35 cellular contexts compared by ENCODE assay signal in the genomic region with DNA sequence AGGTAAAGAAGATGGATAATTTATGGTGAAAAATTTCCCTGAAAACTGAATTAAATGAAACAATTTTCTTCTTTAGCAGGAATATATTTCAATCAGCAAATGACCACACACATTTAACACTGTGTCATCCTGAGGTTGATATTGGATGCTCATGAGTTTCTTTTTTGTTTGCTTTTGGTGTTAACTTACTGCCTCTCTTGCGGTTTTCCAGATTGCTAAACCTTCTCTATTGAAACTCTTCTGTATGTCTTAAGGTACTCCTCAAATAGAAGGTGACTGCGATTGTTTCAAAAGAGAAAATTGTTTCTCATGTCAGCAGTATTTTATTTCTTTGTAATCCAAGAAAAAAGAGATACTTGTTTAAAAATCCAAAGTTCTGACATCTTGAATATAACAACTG.
"Had no signal": no experiment of that assay in that cellular context is flagged by ENCODE, and none has a peak within 500 bp of the region (broad histone marks: within the 10 kb centered on the region; RNA-seq: fewer than 3 reads in every experiment).

No MANE protein-coding gene starts in this region.

- H3K4me3 ChIP-seq: ascending aorta, cardiac muscle cell had no signal

- H3K4me1 Mint-ChIP-seq: activated B cell treated with CpG ODN at 0.5 μM for 24 hours; activated CD4-positive, alpha-beta T cell treated with anti-CD3 and anti-CD28 coated beads, Interleukin-2, amount 10 ng/mL, durations not matched to agents 24 days and 14 days; activated CD8-positive, alpha-beta memory T cell treated with anti-CD3 and anti-CD28 coated beads, Interleukin-2, amount 10 ng/mL, durations not matched to agents 7 days and 5 days; activated naive CD4-positive, alpha-beta T cell treated with anti-CD3 and anti-CD28 coated beads, Interleukin-2, amount 10 ng/mL, durations not matched to agents 7 days and 5 days; activated naive CD4-positive, alpha-beta T cell treated with anti-CD3 and anti-CD28 coated beads, Interleukin-2, amount 50 U/mL, for 24 hours; activated naive CD8-positive, alpha-beta T cell treated with anti-CD3 and anti-CD28 coated beads, Interleukin-2, amount 10 ng/mL, durations not matched to agents 7 days and 5 days; activated naive CD8-positive, alpha-beta T cell treated with anti-CD3 and anti-CD28 coated beads, Interleukin-2, amount 50 U/mL, for 24 hours; brain; central memory CD8-positive, alpha-beta T cell had no signal

- H3K4me3 Mint-ChIP-seq: activated B cell treated with CpG ODN at 0.5 μM for 24 hours; activated CD4-positive, alpha-beta memory T cell treated with anti-CD3 and anti-CD28 coated beads for 36 hours; activated CD4-positive, alpha-beta T cell treated with anti-CD3 and anti-CD28 coated beads, Interleukin-2, amount 10 ng/mL, durations not matched to agents 24 days and 14 days; activated CD8-positive, alpha-beta memory T cell treated with anti-CD3 and anti-CD28 coated beads, Interleukin-2, amount 10 ng/mL, durations not matched to agents 7 days and 5 days; activated CD8-positive, alpha-beta T cell treated with anti-CD3 and anti-CD28 coated beads, Interleukin-2, amount 10 ng/mL, durations not matched to agents 7 days and 5 days; activated naive CD4-positive, alpha-beta T cell treated with anti-CD3 and anti-CD28 coated beads, Interleukin-2, amount 10 ng/mL, durations not matched to agents 7 days and 5 days; activated naive CD4-positive, alpha-beta T cell treated with anti-CD3 and anti-CD28 coated beads, Interleukin-2, amount 50 U/mL, for 24 hours; activated naive CD8-positive, alpha-beta T cell; activated naive CD8-positive, alpha-beta T cell treated with anti-CD3 and anti-CD28 coated beads, Interleukin-2, amount 10 ng/mL, durations not matched to agents 7 days and 5 days; activated naive CD8-positive, alpha-beta T cell treated with anti-CD3 and anti-CD28 coated beads, Interleukin-2, amount 50 U/mL, for 24 hours; activated T-cell treated with anti-CD3 and anti-CD28 coated beads, Interleukin-2, amount 50 U/mL, for 24 hours; brain; central memory CD8-positive, alpha-beta T cell; T-helper 1 cell treated with Interleukin-12 subunit alpha and Interleukin-12 subunit beta and Interleukin-4 antibody, amounts not matched to agents 30 μg/mL and 1 μg/mL, for 36 hours; T-helper 2 cell treated with Interferon-gamma antibody and Interleukin-4, amounts not matched to agents 5 μg/mL and 100 μg/mL, for 36 hours had no signal

- H3K27ac ChIP-seq: ascending aorta, cardiac muscle cell, VCaP had no signal

- H3K9me3 Mint-ChIP-seq: activated naive CD4-positive, alpha-beta T cell treated with anti-CD3 and anti-CD28 coated beads, Interleukin-2, amount 50 U/mL, for 24 hours had no signal

- H3K4me1 ChIP-seq: ascending aorta had no signal

- H3K27me3 ChIP-seq: ascending aorta, cardiac muscle cell had no signal

- ATAC-seq: activated CD8-positive, alpha-beta memory T cell treated with anti-CD3 and anti-CD28 coated beads, Interleukin-2, amount 10 ng/mL, durations not matched to agents 7 days and 5 days; activated CD8-positive, alpha-beta T cell treated with anti-CD3 and anti-CD28 coated beads, Interleukin-2, amount 10 ng/mL, durations not matched to agents 7 days and 5 days; activated naive CD8-positive, alpha-beta T cell treated with anti-CD3 and anti-CD28 coated beads, Interleukin-2, amount 50 U/mL, for 24 hours had no signal

- DNase-seq: activated B cell treated with CpG ODN at 0.5 μM for 24 hours; activated CD4-positive, alpha-beta memory T cell treated with anti-CD3 and anti-CD28 coated beads for 36 hours; activated CD4-positive, alpha-beta T cell treated with anti-CD3 and anti-CD28 coated beads for 4 hours; activated CD4-positive, alpha-beta T cell treated with anti-CD3 and anti-CD28 coated beads, Interleukin-2, amount 10 ng/mL, durations not matched to agents 24 days and 14 days; activated CD4-positive, alpha-beta T cell treated with anti-CD3 and anti-CD28 coated beads, Interleukin-2, amount 50 U/mL, for 1 hour; activated CD4-positive, alpha-beta T cell treated with anti-CD3 and anti-CD28 coated beads, Interleukin-2, amount 50 U/mL, for 4 hours; activated CD4-positive, CD25-positive, alpha-beta regulatory T cell treated with anti-CD3 and anti-CD28 coated beads, Interleukin-2, amount 50 U/mL, for 72 hours; activated CD8-positive, alpha-beta memory T cell treated with anti-CD3 and anti-CD28 coated beads for 24 hours; activated CD8-positive, alpha-beta memory T cell treated with anti-CD3 and anti-CD28 coated beads, Interleukin-2, amount 10 ng/mL, durations not matched to agents 7 days and 5 days; activated CD8-positive, alpha-beta memory T cell treated with anti-CD3 and anti-CD28 coated beads, Interleukin-2, amount 50 U/mL, for 48 hours; activated CD8-positive, alpha-beta T cell treated with anti-CD3 and anti-CD28 coated beads, Interleukin-2, amount 10 ng/mL, durations not matched to agents 7 days and 5 days; activated effector memory CD4-positive, alpha-beta T cell treated with Interleukin-2 at 50 U/mL for 16 hours; activated gamma-delta T cell; activated naive CD4-positive, alpha-beta T cell treated with anti-CD3 and anti-CD28 coated beads, Interleukin-2, amount 10 ng/mL, durations not matched to agents 7 days and 5 days; activated naive CD4-positive, alpha-beta T cell treated with Interleukin-2 at 50 U/mL for 16 hours; activated naive CD8-positive, alpha-beta T cell treated with anti-CD3 and anti-CD28 coated beads, Interleukin-2, amount 10 ng/mL, durations not matched to agents 7 days and 5 days; activated naive CD8-positive, alpha-beta T cell treated with anti-CD3 and anti-CD28 coated beads, Interleukin-2, amount 50 U/mL, for 24 hours; activated T-cell treated with anti-CD3 and anti-CD28 coated beads, Interleukin-2, amount 50 U/mL, for 24 hours; activated T-cell treated with anti-CD3 and anti-CD28 coated beads, Interleukin-2, amount 50 U/mL, for 48 hours; amygdala; anterior cingulate cortex; caudate nucleus; cerebellar nuclear complex; T-helper 2 cell; T-helper 9 cell had no signal

- H3K27me3 Mint-ChIP-seq: activated B cell treated with CpG ODN at 0.5 μM for 24 hours; activated CD4-positive, alpha-beta memory T cell treated with anti-CD3 and anti-CD28 coated beads for 36 hours; activated CD4-positive, alpha-beta T cell treated with anti-CD3 and anti-CD28 coated beads, Interleukin-2, amount 10 ng/mL, durations not matched to agents 24 days and 14 days; activated CD8-positive, alpha-beta memory T cell treated with anti-CD3 and anti-CD28 coated beads, Interleukin-2, amount 10 ng/mL, durations not matched to agents 7 days and 5 days; activated naive CD4-positive, alpha-beta T cell treated with anti-CD3 and anti-CD28 coated beads, Interleukin-2, amount 10 ng/mL, durations not matched to agents 7 days and 5 days; activated naive CD4-positive, alpha-beta T cell treated with anti-CD3 and anti-CD28 coated beads, Interleukin-2, amount 50 U/mL, for 24 hours; activated naive CD8-positive, alpha-beta T cell treated with anti-CD3 and anti-CD28 coated beads, Interleukin-2, amount 10 ng/mL, durations not matched to agents 7 days and 5 days; activated naive CD8-positive, alpha-beta T cell treated with anti-CD3 and anti-CD28 coated beads, Interleukin-2, amount 50 U/mL, for 24 hours; activated T-cell treated with anti-CD3 and anti-CD28 coated beads, Interleukin-2, amount 50 U/mL, for 24 hours; brain; central memory CD8-positive, alpha-beta T cell had no signal

- H3K9me3 ChIP-seq: ascending aorta had no signal

- H3K27ac Mint-ChIP-seq: activated B cell treated with CpG ODN at 0.5 μM for 24 hours; activated CD4-positive, alpha-beta memory T cell treated with anti-CD3 and anti-CD28 coated beads for 36 hours; activated CD4-positive, alpha-beta T cell treated with anti-CD3 and anti-CD28 coated beads, Interleukin-2, amount 10 ng/mL, durations not matched to agents 24 days and 14 days; activated CD8-positive, alpha-beta memory T cell treated with anti-CD3 and anti-CD28 coated beads, Interleukin-2, amount 10 ng/mL, durations not matched to agents 7 days and 5 days; activated CD8-positive, alpha-beta T cell treated with anti-CD3 and anti-CD28 coated beads, Interleukin-2, amount 10 ng/mL, durations not matched to agents 7 days and 5 days; activated naive CD4-positive, alpha-beta T cell treated with anti-CD3 and anti-CD28 coated beads, Interleukin-2, amount 10 ng/mL, durations not matched to agents 7 days and 5 days; activated naive CD4-positive, alpha-beta T cell treated with anti-CD3 and anti-CD28 coated beads, Interleukin-2, amount 50 U/mL, for 24 hours; activated naive CD8-positive, alpha-beta T cell; activated naive CD8-positive, alpha-beta T cell treated with anti-CD3 and anti-CD28 coated beads, Interleukin-2, amount 10 ng/mL, durations not matched to agents 7 days and 5 days; activated naive CD8-positive, alpha-beta T cell treated with anti-CD3 and anti-CD28 coated beads, Interleukin-2, amount 50 U/mL, for 24 hours; activated T-cell treated with anti-CD3 and anti-CD28 coated beads, Interleukin-2, amount 50 U/mL, for 24 hours; activated T-helper 2 cell treated with anti-CD3 and anti-CD28 coated beads, Interferon-gamma antibody, Interleukin-2, Interleukin-4, amounts not matched to agents 10 μg/mL and 5 μg/mL and 100 μg/mL, durations not matched to agents 14 hours and 24 hours and 36 hours; brain; T-helper 1 cell treated with Interleukin-12 subunit alpha and Interleukin-12 subunit beta and Interleukin-4 antibody, amounts not matched to agents 30 μg/mL and 1 μg/mL, for 36 hours; T-helper 2 cell treated with Interferon-gamma antibody and Interleukin-4, amounts not matched to agents 5 μg/mL and 100 μg/mL, for 36 hours had no signal

- H3K36me3 Mint-ChIP-seq: activated CD4-positive, alpha-beta memory T cell treated with anti-CD3 and anti-CD28 coated beads for 36 hours; activated CD8-positive, alpha-beta memory T cell treated with anti-CD3 and anti-CD28 coated beads, Interleukin-2, amount 10 ng/mL, durations not matched to agents 7 days and 5 days; activated naive CD4-positive, alpha-beta T cell treated with anti-CD3 and anti-CD28 coated beads, Interleukin-2, amount 10 ng/mL, durations not matched to agents 7 days and 5 days; activated naive CD4-positive, alpha-beta T cell treated with anti-CD3 and anti-CD28 coated beads, Interleukin-2, amount 50 U/mL, for 24 hours; activated naive CD8-positive, alpha-beta T cell; activated naive CD8-positive, alpha-beta T cell treated with anti-CD3 and anti-CD28 coated beads, Interleukin-2, amount 10 ng/mL, durations not matched to agents 7 days and 5 days had no signal

- H3K36me3 ChIP-seq: ascending aorta, cardiac muscle cell had no signal
